ENCODE assay signal across 11 cellular contexts in the genomic region with DNA sequence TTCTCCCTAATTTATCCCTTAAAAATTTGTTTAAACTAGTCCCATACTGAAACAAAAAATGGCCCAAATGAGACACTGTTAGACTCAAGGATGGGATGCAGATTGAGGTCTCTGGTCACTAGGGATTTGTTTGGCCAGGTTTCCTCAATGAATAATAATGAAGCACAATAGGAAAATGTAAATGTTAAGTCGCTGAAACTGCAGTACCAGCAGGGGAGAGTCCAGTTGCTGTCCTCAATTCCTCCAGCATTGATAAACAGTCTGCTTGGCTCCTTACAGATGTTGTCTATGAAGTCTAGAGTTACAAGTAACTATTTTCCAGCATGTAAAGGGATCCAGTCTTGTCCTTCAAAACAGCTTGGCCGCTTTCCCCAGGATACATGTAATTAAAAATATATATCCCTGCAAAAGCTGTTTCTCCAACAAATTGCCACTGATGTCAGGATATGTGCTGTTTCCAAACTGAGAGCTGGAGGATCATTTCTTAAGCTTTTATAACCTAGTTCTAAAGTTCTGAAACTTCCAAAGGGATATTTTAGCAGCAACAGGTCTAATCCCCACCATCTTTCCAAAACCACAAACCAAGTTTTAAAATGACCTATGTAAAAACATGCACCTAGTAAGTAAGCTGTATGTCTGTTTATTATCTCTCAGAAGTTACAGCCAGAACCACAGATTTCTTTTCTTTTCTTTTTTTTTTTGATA. TPM values are rescaled to one million over a fixed set of nuclear protein-coding genes. Genes with fewer than 3 reads are reported as not detected.
DNase-seq lines count a peak whose midpoint lies in the region; ATAC-seq and TF ChIP-seq lines count a peak whose summit lies in the region.
"Had no signal": no experiment of that assay in that cellular context is flagged by ENCODE, and none has a peak within 500 bp of the region (broad histone marks: within the 10 kb centered on the region; RNA-seq: fewer than 3 reads in every experiment).

No MANE protein-coding gene starts in this region.

- TF ChIP-seq POLR2A in tibial nerve (IDR thresholded peaks at IDR 0.05), result no peak

- H3K27ac Mint-ChIP-seq in endodermal cell (no peak overlapping the region), mesothelial cell of epicardium (peak overlapping the region; percentile 47)
- H3K27ac Mint-ChIP-seq: dendritic cell treated with granulocyte-macrophage colony-stimulating factor and Interleukin-4, amounts not matched to agents 40 ng/mL and 50 ng/mL, for 4 days had no signal

- H3K36me3 Mint-ChIP-seq in endodermal cell (ENCODE audit: low read depth), result peaks cover 43% of the 10 kb centered on the region
- H3K36me3 Mint-ChIP-seq in mesothelial cell of epicardium, result peaks cover 10% of the 10 kb centered on the region

- H3K27ac ChIP-seq in SK-N-SH (ENCODE audit: low read depth in 2 of 2, low read length in 1 of 2) (no peak overlapping the region), endodermal cell (ENCODE audit: low read depth, low read length) (no peak overlapping the region), tibial nerve (peak overlapping the region in 2 of 4 donors; percentile 42 to 92)
- H3K27ac ChIP-seq: A549 had no signal

- no peak for TF ChIP-seq EP300 in SK-N-SH (IDR thresholded peaks at IDR 0.05; ENCODE audit: borderline replicate concordance in 1 of 2, low read depth in 1 of 2, low read length in 1 of 2)
- TF ChIP-seq EP300 in tibial nerve (IDR thresholded peaks at IDR 0.05), result no peak

- H3K9me2 ChIP-seq in SK-N-SH, result no peaks in the 10 kb centered on the region

- ATAC-seq in SK-N-SH treated with all-trans-retinoic acid at 6 μM for 48 hours, result no peak
- ATAC-seq in HG03342 (IDR thresholded peaks at IDR 0.05; ENCODE audit: unreplicated experiment), result no peak
- no peak for ATAC-seq in GM18858 (IDR thresholded peaks at IDR 0.05; ENCODE audit: unreplicated experiment)
- ATAC-seq: A549 had no signal

- H3K9me3 Mint-ChIP-seq in endodermal cell (no peaks in the 10 kb centered on the region), mesothelial cell of epicardium (no peaks in the 10 kb centered on the region)
- H3K9me3 Mint-ChIP-seq: dendritic cell treated with granulocyte-macrophage colony-stimulating factor and Interleukin-4, amounts not matched to agents 40 ng/mL and 50 ng/mL, for 4 days had no signal

- H3K4me1 ChIP-seq in SK-N-SH (ENCODE audit: control insufficient read depth in 1 of 2, insufficient read depth in 2 of 2, low read depth in 1 of 2, low read length in 1 of 2) (peaks cover 9 to 36% of the 10 kb centered on the region in 2 experiments; a peak in 2 of 4 replicates), endodermal cell (ENCODE audit: control insufficient read depth, insufficient read depth, low read length) (peaks cover 10% of the 10 kb centered on the region), tibial nerve (peaks cover 0 to 66% (median 8%) of the 10 kb centered on the region in 4 donors)

- POLR2A ChIA-PET in SK-N-SH (lab: Yijun Ruan, JAX), result no interaction called here

- no peak overlapping the region for H3K4me3 ChIP-seq in SK-N-SH (ENCODE audit: low read depth in 2 of 2, low read length in 1 of 2)
- H3K4me3 ChIP-seq in endodermal cell (ENCODE audit: low read length), result peak overlapping the region; percentile 94
- peak overlapping the region; percentile 72 to 95 (median 79) for H3K4me3 ChIP-seq in tibial nerve
- H3K4me3 ChIP-seq: A549 had no signal

- TF ChIP-seq CTCF in SK-N-SH (IDR thresholded peaks at IDR 0.05) (no peak), endodermal cell (conservative IDR thresholded peaks at IDR 0.05) (no peak), mesothelial cell of epicardium (IDR thresholded peaks at IDR 0.05; ENCODE audit: unreplicated experiment) (no peak), tibial nerve (IDR thresholded peaks at IDR 0.05) (no peak)

- CTCF ChIA-PET in SK-N-SH (lab: Yijun Ruan, JAX), result interaction anchor here (1.2 to 4.2 kb wide), 4 partner anchors 11 to 84 kb away, joined by 3 to 20 read pairs (median 8); no protein-coding TSS in a partner anchor

- H3K9ac ChIP-seq in SK-N-SH (no peak overlapping the region), endodermal cell (ENCODE audit: extremely low read depth, low read length, poor library complexity, severe bottlenecking) (no peak overlapping the region)

- peak overlapping the region; percentile 16; the same call in 1 of the 2 replicates for H3K4me2 ChIP-seq in SK-N-SH
- H3K4me2 ChIP-seq: A549 had no signal

- H3K4me3 Mint-ChIP-seq in endodermal cell (peak overlapping the region; percentile 89), mesothelial cell of epicardium (peak overlapping the region; percentile 89)
- H3K4me3 Mint-ChIP-seq: dendritic cell treated with granulocyte-macrophage colony-stimulating factor and Interleukin-4, amounts not matched to agents 40 ng/mL and 50 ng/mL, for 4 days had no signal

- TF ChIP-seq RAD21 in SK-N-SH (IDR thresholded peaks at IDR 0.05; ENCODE audit: low read length), result no peak

- H3K36me3 ChIP-seq in SK-N-SH (replicated peaks in 1 of 2; ENCODE audit: control insufficient read depth in 1 of 2, insufficient read depth in 2 of 2, low read length in 1 of 2) (peaks cover 5 to 17% of the 10 kb centered on the region in 2 experiments), endodermal cell (ENCODE audit: control insufficient read depth, insufficient read depth, low read length) (peaks cover 38% of the 10 kb centered on the region), tibial nerve (peaks cover 0 to 20% (median 0%) of the 10 kb centered on the region in 3 donors)

- H2AFZ ChIP-seq in SK-N-SH (ENCODE audit: low read depth), result no peak overlapping the region

- no peak for DNase-seq in SK-N-SH
- no peak for DNase-seq in endodermal cell
- no peak for DNase-seq in mesothelial cell of epicardium (ENCODE audit: low spot score in 2 of 2, unreplicated experiment in 2 of 2)
- no peak for DNase-seq in tibial nerve (ENCODE audit: low spot score in 2 of 2)
- no peak for DNase-seq in COLO829 (ENCODE audit: low spot score)
- DNase-seq: stimulated activated CD4-positive, alpha-beta T cell treated with anti-CD3 and anti-CD28 coated beads, Interleukin-15, amount 100 ng/mL, for 24 hours had no signal

- H3K79me2 ChIP-seq in SK-N-SH (ENCODE audit: insufficient read depth), result no peaks in the 10 kb centered on the region; the same call in 1 of the 2 replicates

- 95% methylated on average over 2 of the region's 2 CpGs for WGBS in SK-N-SH (ENCODE audit: low lambda C conversion rate)
- 0 to 43% methylated on average over 1 to 2 of the region's 2 CpGs for WGBS in endodermal cell (ENCODE audit: insufficient coverage in 1 of 2, insufficient read length in 1 of 2), 2 experiments
- 38 to 45% methylated on average over 2 of the region's 2 CpGs for WGBS in tibial nerve, 2 donors

- peaks cover 13% of the 10 kb centered on the region for H3F3A ChIP-seq in SK-N-SH (replicated peaks; ENCODE audit: insufficient read depth)

- H3K9me3 ChIP-seq in SK-N-SH, result no peaks in the 10 kb centered on the region
- no peaks in the 10 kb centered on the region for H3K9me3 ChIP-seq in endodermal cell (ENCODE audit: control insufficient read depth, low read length)
- no peaks in the 10 kb centered on the region for H3K9me3 ChIP-seq in tibial nerve
- H3K9me3 ChIP-seq: A549 had no signal

- H4K20me1 ChIP-seq in SK-N-SH (ENCODE audit: insufficient read depth), result no peaks in the 10 kb centered on the region

- H3K27me3 Mint-ChIP-seq in endodermal cell (ENCODE audit: insufficient read depth), result peaks cover 4% of the 10 kb centered on the region
- H3K27me3 Mint-ChIP-seq in mesothelial cell of epicardium (ENCODE audit: low read depth), result peaks cover 3% of the 10 kb centered on the region

- H3K27me3 ChIP-seq in SK-N-SH (ENCODE audit: insufficient read depth) (no peaks in the 10 kb centered on the region), endodermal cell (ENCODE audit: control insufficient read depth, insufficient read depth, low read length, poor library complexity, severe bottlenecking) (no peaks in the 10 kb centered on the region), tibial nerve (no peaks in the 10 kb centered on the region)

- H3K4me1 Mint-ChIP-seq in endodermal cell (peaks cover 54% of the 10 kb centered on the region), mesothelial cell of epicardium (peaks cover 60% of the 10 kb centered on the region)

TF ChIP-seq in SK-N-SH, 30 proteins besides CTCF, POLR2A, EP300 and RAD21 (continues in another document):
- TF ChIP-seq, protein P1, sequence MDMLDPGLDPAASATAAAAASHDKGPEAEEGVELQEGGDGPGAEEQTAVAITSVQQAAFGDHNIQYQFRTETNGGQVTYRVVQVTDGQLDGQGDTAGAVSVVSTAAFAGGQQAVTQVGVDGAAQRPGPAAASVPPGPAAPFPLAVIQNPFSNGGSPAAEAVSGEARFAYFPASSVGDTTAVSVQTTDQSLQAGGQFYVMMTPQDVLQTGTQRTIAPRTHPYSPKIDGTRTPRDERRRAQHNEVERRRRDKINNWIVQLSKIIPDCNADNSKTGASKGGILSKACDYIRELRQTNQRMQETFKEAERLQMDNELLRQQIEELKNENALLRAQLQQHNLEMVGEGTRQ (IDR thresholded peaks at IDR 0.05; ENCODE audit: borderline replicate concordance, low read depth, low read length), result no peak
- TF ChIP-seq GABPA (IDR thresholded peaks at IDR 0.05; ENCODE audit: low read depth), result no peak
- TF ChIP-seq MXI1 (IDR thresholded peaks at IDR 0.05; ENCODE audit: low read depth, low read length), result no peak

TF ChIP-seq in SK-N-SH treated with all-trans-retinoic acid at 6 μM for 48 hours, 23 proteins besides CTCF, POLR2A, EP300 and RAD21 (continues in another document):
- TF ChIP-seq ESRRG (CRISPR knock-in tag; IDR thresholded peaks at IDR 0.05), result no peak
- TF ChIP-seq OSR1 (CRISPR knock-in tag; IDR thresholded peaks at IDR 0.05), result no peak
- TF ChIP-seq BACH2 (CRISPR knock-in tag; IDR thresholded peaks at IDR 0.05; ENCODE audit: borderline replicate concordance), result no peak
- TF ChIP-seq SNAI2 (CRISPR knock-in tag; IDR thresholded peaks at IDR 0.05), result no peak
- no peak for TF ChIP-seq ARNTL (CRISPR knock-in tag; IDR thresholded peaks at IDR 0.05; ENCODE audit: borderline replicate concordance, low read depth)
- no peak for TF ChIP-seq PPARA (CRISPR knock-in tag; IDR thresholded peaks at IDR 0.05; ENCODE audit: borderline replicate concordance)
- no peak for TF ChIP-seq ZNF70 (CRISPR knock-in tag; IDR thresholded peaks at IDR 0.05)
- TF ChIP-seq ZNF565 (CRISPR knock-in tag; conservative IDR thresholded peaks at IDR 0.05; ENCODE audit: low read depth), result no peak
- TF ChIP-seq GLIS3 (CRISPR knock-in tag; IDR thresholded peaks at IDR 0.05), result no peak

RNA-seq across cellular contexts. Expression of a gene that starts 2.1 kb away (rescaled TPM):
- polyA plus RNA-seq in SK-N-SH (2012; rRNA removed), result 0.72 and 0.93 TPM in 2 replicates
- 0.81 and 0.82 TPM in 2 replicates for polyA plus RNA-seq in SK-N-SH (2012; cell fraction: cytosol; rRNA removed)
- 0.62 and 1.0 TPM in 2 replicates for polyA plus RNA-seq in SK-N-SH (2012; cell fraction: nucleus; rRNA removed)
- 10 to 100 TPM; 52.1 to 53.9 TPM for total RNA-seq in endodermal cell
- polyA plus RNA-seq in endodermal cell (2013, experiment 1 of 2), result 11.2 TPM
- 11.4 TPM for polyA plus RNA-seq in endodermal cell (2013, experiment 2 of 2)
- 20.1 to 22.5 TPM (median 20.7 TPM) in 3 replicates for total RNA-seq in mesothelial cell of epicardium
- total RNA-seq in tibial nerve, result 100 to 1,000 TPM in 1 of 4 donors, 10 to 100 TPM in 3; 66.8 to 106 (median 80.4) TPM

Comparison
In these comparisons a context has a peak if more than half of its experiments do, and no peak if none do; other contexts are left out.
1. H3K4me3 ChIP-seq: peak in endodermal cell (single experiment) and tibial nerve (4 of 4); none in SK-N-SH (0 of 2).